Comparison of ENCODE assay signal across 11 cellular contexts in the genomic region with DNA sequence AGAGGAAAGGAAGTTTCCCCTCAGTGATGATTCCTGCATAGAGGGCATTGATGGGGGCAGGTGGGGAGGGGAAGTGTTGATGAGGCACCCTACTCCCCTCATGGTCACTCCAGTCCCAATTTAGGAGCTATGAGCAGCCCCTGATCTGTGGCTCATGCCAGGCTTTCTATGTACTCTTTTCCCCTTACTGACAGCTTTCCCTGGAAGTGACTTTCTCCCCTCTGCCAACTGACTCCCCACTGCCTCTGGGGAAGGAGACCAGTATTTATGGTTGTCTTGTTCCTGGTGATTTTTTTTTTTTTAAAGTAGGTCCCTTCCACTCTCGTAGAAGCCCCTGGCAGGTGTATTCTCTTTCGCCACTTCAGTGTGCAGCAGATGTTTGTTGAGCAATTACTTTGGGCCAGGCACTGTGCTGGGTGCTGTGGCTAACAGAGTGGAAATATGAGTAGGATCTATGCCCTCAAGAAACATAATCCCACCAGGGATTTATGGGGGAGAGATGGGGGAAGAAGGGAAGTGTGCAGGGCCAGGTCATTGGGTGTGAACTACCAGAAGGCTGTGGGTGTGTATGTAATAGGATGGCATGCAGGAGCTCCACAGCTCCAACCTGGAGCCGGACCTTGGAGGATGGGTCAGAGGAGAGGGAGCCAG. TPM values are rescaled to one million over a fixed set of nuclear protein-coding genes. Genes with fewer than 3 reads are reported as not detected.
DNase-seq lines count a peak whose midpoint lies in the region; ATAC-seq and TF ChIP-seq lines count a peak whose summit lies in the region.
"Had no signal": no experiment of that assay in that cellular context is flagged by ENCODE, and none has a peak within 500 bp of the region (broad histone marks: within the 10 kb centered on the region; RNA-seq: fewer than 3 reads in every experiment).

No MANE protein-coding gene starts in this region.

- no peak overlapping the region for H3K9ac ChIP-seq in skeletal muscle satellite cell (ENCODE audit: low read depth, low read length)

- no peak for TF ChIP-seq CTCF in PC-9 (conservative IDR thresholded peaks at IDR 0.05)
- TF ChIP-seq CTCF in hepatocyte (IDR thresholded peaks at IDR 0.05; ENCODE audit: poor library complexity): no peak

- intact Hi-C loops in PC-9 (cut with micrococcal nuclease; ENCODE audit: unreplicated experiment): no loop called here

- ATAC-seq in HG02610 (IDR thresholded peaks at IDR 0.05; ENCODE audit: unreplicated experiment) (no peak), GM19395 (IDR thresholded peaks at IDR 0.05; ENCODE audit: unreplicated experiment) (no peak)
- ATAC-seq: activated CD8-positive, alpha-beta memory T cell treated with anti-CD3 and anti-CD28 coated beads, Interleukin-2, amount 10 ng/mL, durations not matched to agents 7 days and 5 days had no signal

- BruUV-seq in PC-9 (replicated peaks; lab: Mats Ljungman, UMichigan): no TSS peak

- H3K79me2 ChIP-seq in PC-9 (ENCODE audit: low read depth) (peaks cover 36% of the 10 kb centered on the region), hepatocyte (peaks cover 78% of the 10 kb centered on the region)

- peaks cover 5% of the 10 kb centered on the region; the same call in 1 of the 2 replicates for H3F3A ChIP-seq in PC-9 (ENCODE audit: insufficient read depth, low read depth)

- H3K4me2 ChIP-seq in PC-9 (peak overlapping the region; percentile 95), hepatocyte (peak overlapping the region; percentile 85), skeletal muscle satellite cell (ENCODE audit: low read length) (peak overlapping the region; percentile 100)

- H3K9me3 ChIP-seq in HAP-1: no peaks in the 10 kb centered on the region
- no peaks in the 10 kb centered on the region for H3K9me3 ChIP-seq in PC-9 (ENCODE audit: insufficient read depth, low read depth)
- no peaks in the 10 kb centered on the region for H3K9me3 ChIP-seq in hepatocyte (ENCODE audit: low read depth)
- no peaks in the 10 kb centered on the region for H3K9me3 ChIP-seq in skeletal muscle satellite cell (replicated peaks; ENCODE audit: low read length)

- H3K9me2 ChIP-seq in PC-9 (ENCODE audit: insufficient read depth) (no peaks in the 10 kb centered on the region), hepatocyte (replicated peaks; ENCODE audit: insufficient read depth) (no peaks in the 10 kb centered on the region)

- 68% methylated on average over 3 of the region's 3 CpGs for WGBS in hepatocyte (ENCODE audit: low lambda C conversion rate, missing lambda C conversion rate)

- POLR2A ChIA-PET in PC-9 (lab: Charles Lee; ENCODE audit: unreplicated experiment): interaction anchor here (0.7 kb wide), 2 partner anchors 15 to 337 kb away, joined by 3 to 4 read pairs; no protein-coding TSS in a partner anchor

- no peak for DNase-seq in HAP-1 (ENCODE audit: low spot score in 2 of 2)
- no peak for DNase-seq in PC-9
- no peak for DNase-seq in hepatocyte (ENCODE audit: low spot score)
- no peak for DNase-seq in H4 (ENCODE audit: low spot score)
- DNase-seq in epidermal melanocyte (ENCODE audit: insufficient read length, low spot score): no peak
- DNase-seq: activated CD8-positive, alpha-beta memory T cell treated with anti-CD3 and anti-CD28 coated beads, Interleukin-2, amount 10 ng/mL, durations not matched to agents 7 days and 5 days; glutamatergic neuron; NCI-H226 had no signal

- H3K27ac ChIP-seq in PC-9 (no peak overlapping the region), hepatocyte (peak overlapping the region; percentile 88)

- H3K4me3 ChIP-seq in HAP-1: peak overlapping the region; percentile 60
- peak overlapping the region; percentile 81; the same call in 1 of the 2 replicates for H3K4me3 ChIP-seq in PC-9
- peak overlapping the region; percentile 91 for H3K4me3 ChIP-seq in hepatocyte
- H3K4me3 ChIP-seq in skeletal muscle satellite cell (ENCODE audit: low read length): peak overlapping the region; percentile 12

- no peaks in the 10 kb centered on the region for H3K27me3 ChIP-seq in HAP-1 (ENCODE audit: low read depth)
- H3K27me3 ChIP-seq in PC-9 (ENCODE audit: insufficient read depth, low read depth): no peaks in the 10 kb centered on the region
- no peaks in the 10 kb centered on the region for H3K27me3 ChIP-seq in hepatocyte
- no peaks in the 10 kb centered on the region for H3K27me3 ChIP-seq in skeletal muscle satellite cell (ENCODE audit: control insufficient read depth, insufficient read depth, low read length)

- H3K4me1 ChIP-seq in HAP-1 (peaks cover 41% of the 10 kb centered on the region), PC-9 (replicated peaks; ENCODE audit: insufficient read depth) (peaks cover 16% of the 10 kb centered on the region), hepatocyte (ENCODE audit: insufficient read depth) (peaks cover 41% of the 10 kb centered on the region), skeletal muscle satellite cell (ENCODE audit: control insufficient read depth, insufficient read depth, low read length) (peaks cover 40% of the 10 kb centered on the region)

- CTCF ChIA-PET in PC-9 (lab: Charles Lee): no interaction called here

- in situ Hi-C loops in HAP-1 (cut with MboI; ENCODE audit: low sequenced_read_pairs): no loop called here

- H3K36me3 ChIP-seq in HAP-1 (replicated peaks) (0 out of 2 replicates have a peak, but pooled peaks cover 7% of the 10 kb centered on the region), PC-9 (ENCODE audit: low read depth) (no peaks in the 10 kb centered on the region), hepatocyte (replicated peaks; ENCODE audit: insufficient read depth, low read depth) (no peaks in the 10 kb centered on the region), skeletal muscle satellite cell (ENCODE audit: insufficient read depth, low read length) (peaks cover 3% of the 10 kb centered on the region)

- H2AFZ ChIP-seq in PC-9 (no peak overlapping the region), hepatocyte (no peak overlapping the region)

- no peaks in the 10 kb centered on the region; the same call in 1 of the 2 replicates for H4K20me1 ChIP-seq in PC-9 (ENCODE audit: insufficient read depth)
- H4K20me1 ChIP-seq in hepatocyte (ENCODE audit: insufficient read depth, poor library complexity, severe bottlenecking): peaks cover 54% of the 10 kb centered on the region

RNA-seq across cellular contexts. Expression of a gene that starts 3.4 kb away (rescaled TPM):
- total RNA-seq in PC-9 (2021): 7.1 and 10.6 TPM in 2 replicates
- total RNA-seq in hepatocyte: 26.4 and 35.4 TPM in 2 replicates
- 24.2 and 26.6 TPM in 2 replicates for polyA plus RNA-seq in hepatocyte
- total RNA-seq in skeletal muscle satellite cell (2012; rRNA removed): 9.6 and 15.9 TPM in 2 replicates
- 3.4 and 4.7 TPM in 2 replicates for total RNA-seq in H4 (2014; rRNA removed; shearing (Covaris generic))

Comparison
In these comparisons a context has a peak if more than half of its experiments do, and no peak if none do; other contexts are left out.
1. H3K4me3 ChIP-seq: peak in every context shown above with its lines; median percentile 91 in hepatocyte; 81 in PC-9; 60 in HAP-1; 12 in skeletal muscle satellite cell.